Comparison of ENCODE assay signal across 18 cellular contexts in the genomic region with DNA sequence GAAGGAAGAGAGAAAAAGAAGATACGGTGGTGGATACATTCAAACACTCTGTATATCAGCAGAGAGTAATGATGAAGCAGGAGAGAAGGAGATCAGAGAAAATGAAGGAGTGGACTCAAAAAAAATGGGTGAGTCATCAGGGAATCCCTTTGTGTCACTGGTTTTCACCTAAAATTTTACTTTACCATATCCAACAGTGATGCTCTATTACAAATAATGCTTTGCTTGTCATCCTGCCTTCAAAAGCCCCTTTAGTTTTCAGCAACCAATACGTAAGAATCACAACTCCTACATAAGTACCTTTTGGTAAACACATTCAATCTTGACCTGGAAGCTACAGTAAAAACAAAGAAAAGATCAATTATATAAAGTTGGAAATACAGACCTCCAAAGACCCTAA.
"Had no signal": no experiment of that assay in that cellular context is flagged by ENCODE, and none has a peak within 500 bp of the region (broad histone marks: within the 10 kb centered on the region; RNA-seq: fewer than 3 reads in every experiment).

No MANE protein-coding gene starts in this region.

- ATAC-seq: activated CD4-positive, alpha-beta T cell treated with anti-CD3 and anti-CD28 coated beads for 36 hours; T-cell had no signal

- H3K4me3 Mint-ChIP-seq: activated CD4-positive, alpha-beta T cell treated with anti-CD3 and anti-CD28 coated beads for 36 hours; activated naive CD8-positive, alpha-beta T cell treated with anti-CD3 and anti-CD28 coated beads, Interleukin-2, amount 10 ng/mL, durations not matched to agents 7 days and 5 days; memory B cell; nephron; T-cell had no signal

- H3K4me3 ChIP-seq: ascending aorta, cardiac muscle cell, colonic mucosa, heart left ventricle, tibial artery, uterus had no signal

- H3K27ac Mint-ChIP-seq: activated CD4-positive, alpha-beta T cell treated with anti-CD3 and anti-CD28 coated beads for 36 hours; activated naive CD8-positive, alpha-beta T cell treated with anti-CD3 and anti-CD28 coated beads, Interleukin-2, amount 10 ng/mL, durations not matched to agents 7 days and 5 days; memory B cell; nephron; T-cell had no signal

- H3K9me3 ChIP-seq: ascending aorta, colonic mucosa, heart left ventricle, tibial artery, uterus had no signal

- H3K4me1 ChIP-seq: ascending aorta, colonic mucosa, uterus had no signal

- H3K27me3 ChIP-seq: ascending aorta, cardiac muscle cell, colonic mucosa, heart left ventricle, tibial artery, uterus had no signal

- H3K9me3 Mint-ChIP-seq: memory B cell, nephron, T-cell had no signal

- H3K36me3 ChIP-seq: ascending aorta, cardiac muscle cell, colonic mucosa, heart left ventricle, tibial artery, uterus, WERI-Rb-1 had no signal

- H3K36me3 Mint-ChIP-seq: activated naive CD8-positive, alpha-beta T cell treated with anti-CD3 and anti-CD28 coated beads, Interleukin-2, amount 10 ng/mL, durations not matched to agents 7 days and 5 days; memory B cell; T-cell had no signal

- DNase-seq: activated CD4-positive, alpha-beta T cell treated with anti-CD3 and anti-CD28 coated beads for 36 hours; activated gamma-delta T cell treated with Interleukin-2 at 50 U/mL for 16 hours; activated naive CD8-positive, alpha-beta T cell treated with anti-CD3 and anti-CD28 coated beads, Interleukin-2, amount 10 ng/mL, durations not matched to agents 7 days and 5 days; colonic mucosa; effector CD4-positive, alpha-beta T cell; heart left ventricle; occipital lobe; stimulated activated CD4-positive, alpha-beta T cell treated with anti-CD3 and anti-CD28 coated beads, Interleukin-4, amount 100 ng/mL, for 1 hour; stimulated activated CD8-positive, alpha-beta memory T cell treated with anti-CD3 and anti-CD28 coated beads, Interleukin-4, amount 100 ng/mL, for 48 hours; T-cell; T1000; tibial artery; uterus; WERI-Rb-1 had no signal

- H3K27ac ChIP-seq: ascending aorta, cardiac muscle cell, colonic mucosa, tibial artery, WERI-Rb-1 had no signal

- H3K4me1 Mint-ChIP-seq: activated naive CD8-positive, alpha-beta T cell treated with anti-CD3 and anti-CD28 coated beads, Interleukin-2, amount 10 ng/mL, durations not matched to agents 7 days and 5 days; memory B cell; T-cell had no signal
